In the genomic region with DNA sequence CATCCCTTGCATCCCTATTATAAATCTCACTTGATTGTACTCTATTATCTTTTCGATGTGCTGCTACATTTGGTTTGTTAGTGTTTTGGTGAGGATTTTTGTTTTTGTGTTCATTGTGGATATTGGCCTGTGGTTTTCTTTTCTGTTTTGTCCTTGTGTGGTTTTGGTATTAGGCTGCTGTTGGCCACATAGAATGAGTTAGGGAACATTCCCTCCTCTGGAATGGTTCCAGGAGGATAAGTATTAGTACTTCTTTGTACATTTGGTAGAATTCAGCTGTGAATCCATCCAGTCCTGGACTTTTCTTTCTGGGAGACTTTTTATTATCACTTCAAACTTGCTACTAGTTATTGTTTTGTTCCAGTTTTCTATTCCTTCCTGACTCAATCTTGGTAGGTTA, we compare ENCODE assay signal across 2 cellular contexts.
TF ChIP-seq lines count a peak whose summit lies in the region.

No MANE protein-coding gene starts in this region.

TF ChIP-seq in A549, 52 proteins besides CTCF, POLR2A, EP300 and RAD21:
- no peak for TF ChIP-seq ZFP36 (IDR thresholded peaks at IDR 0.05; ENCODE audit: borderline replicate concordance, partially characterized antibody)
- no peak for TF ChIP-seq JUN (IDR thresholded peaks at IDR 0.05)
- TF ChIP-seq NR3C1 (IDR thresholded peaks at IDR 0.05), result no peak
- TF ChIP-seq, protein P1, sequence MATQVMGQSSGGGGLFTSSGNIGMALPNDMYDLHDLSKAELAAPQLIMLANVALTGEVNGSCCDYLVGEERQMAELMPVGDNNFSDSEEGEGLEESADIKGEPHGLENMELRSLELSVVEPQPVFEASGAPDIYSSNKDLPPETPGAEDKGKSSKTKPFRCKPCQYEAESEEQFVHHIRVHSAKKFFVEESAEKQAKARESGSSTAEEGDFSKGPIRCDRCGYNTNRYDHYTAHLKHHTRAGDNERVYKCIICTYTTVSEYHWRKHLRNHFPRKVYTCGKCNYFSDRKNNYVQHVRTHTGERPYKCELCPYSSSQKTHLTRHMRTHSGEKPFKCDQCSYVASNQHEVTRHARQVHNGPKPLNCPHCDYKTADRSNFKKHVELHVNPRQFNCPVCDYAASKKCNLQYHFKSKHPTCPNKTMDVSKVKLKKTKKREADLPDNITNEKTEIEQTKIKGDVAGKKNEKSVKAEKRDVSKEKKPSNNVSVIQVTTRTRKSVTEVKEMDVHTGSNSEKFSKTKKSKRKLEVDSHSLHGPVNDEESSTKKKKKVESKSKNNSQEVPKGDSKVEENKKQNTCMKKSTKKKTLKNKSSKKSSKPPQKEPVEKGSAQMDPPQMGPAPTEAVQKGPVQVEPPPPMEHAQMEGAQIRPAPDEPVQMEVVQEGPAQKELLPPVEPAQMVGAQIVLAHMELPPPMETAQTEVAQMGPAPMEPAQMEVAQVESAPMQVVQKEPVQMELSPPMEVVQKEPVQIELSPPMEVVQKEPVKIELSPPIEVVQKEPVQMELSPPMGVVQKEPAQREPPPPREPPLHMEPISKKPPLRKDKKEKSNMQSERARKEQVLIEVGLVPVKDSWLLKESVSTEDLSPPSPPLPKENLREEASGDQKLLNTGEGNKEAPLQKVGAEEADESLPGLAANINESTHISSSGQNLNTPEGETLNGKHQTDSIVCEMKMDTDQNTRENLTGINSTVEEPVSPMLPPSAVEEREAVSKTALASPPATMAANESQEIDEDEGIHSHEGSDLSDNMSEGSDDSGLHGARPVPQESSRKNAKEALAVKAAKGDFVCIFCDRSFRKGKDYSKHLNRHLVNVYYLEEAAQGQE (IDR thresholded peaks at IDR 0.05), result no peak
- TF ChIP-seq CBX8 (IDR thresholded peaks at IDR 0.05), result no peak
- no peak for TF ChIP-seq ZSCAN20 (CRISPR knock-in tag; IDR thresholded peaks at IDR 0.05)
- no peak for TF ChIP-seq RFX5 (IDR thresholded peaks at IDR 0.05)
- TF ChIP-seq, protein P2, sequence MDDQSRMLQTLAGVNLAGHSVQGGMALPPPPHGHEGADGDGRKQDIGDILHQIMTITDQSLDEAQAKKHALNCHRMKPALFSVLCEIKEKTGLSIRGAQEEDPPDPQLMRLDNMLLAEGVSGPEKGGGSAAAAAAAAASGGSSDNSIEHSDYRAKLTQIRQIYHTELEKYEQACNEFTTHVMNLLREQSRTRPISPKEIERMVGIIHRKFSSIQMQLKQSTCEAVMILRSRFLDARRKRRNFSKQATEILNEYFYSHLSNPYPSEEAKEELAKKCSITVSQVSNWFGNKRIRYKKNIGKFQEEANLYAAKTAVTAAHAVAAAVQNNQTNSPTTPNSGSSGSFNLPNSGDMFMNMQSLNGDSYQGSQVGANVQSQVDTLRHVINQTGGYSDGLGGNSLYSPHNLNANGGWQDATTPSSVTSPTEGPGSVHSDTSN (IDR thresholded peaks at IDR 0.05), result no peak
- no peak for TF ChIP-seq TFCP2L1 (CRISPR knock-in tag; IDR thresholded peaks at IDR 0.05)
- TF ChIP-seq NFE2L2 (conservative IDR thresholded peaks at IDR 0.05; ENCODE audit: low read length), result no peak
- no peak for TF ChIP-seq NPAS2 (CRISPR knock-in tag; IDR thresholded peaks at IDR 0.05; ENCODE audit: borderline replicate concordance)
- no peak for TF ChIP-seq PHF8 (IDR thresholded peaks at IDR 0.05; ENCODE audit: borderline replicate concordance, low read depth)
- no peak for TF ChIP-seq SMC3 (IDR thresholded peaks at IDR 0.05)
- TF ChIP-seq RCOR1 (IDR thresholded peaks at IDR 0.05; ENCODE audit: low read depth, low read length), result no peak
- no peak for TF ChIP-seq KDM5A (IDR thresholded peaks at IDR 0.05)
- TF ChIP-seq, protein P3, sequence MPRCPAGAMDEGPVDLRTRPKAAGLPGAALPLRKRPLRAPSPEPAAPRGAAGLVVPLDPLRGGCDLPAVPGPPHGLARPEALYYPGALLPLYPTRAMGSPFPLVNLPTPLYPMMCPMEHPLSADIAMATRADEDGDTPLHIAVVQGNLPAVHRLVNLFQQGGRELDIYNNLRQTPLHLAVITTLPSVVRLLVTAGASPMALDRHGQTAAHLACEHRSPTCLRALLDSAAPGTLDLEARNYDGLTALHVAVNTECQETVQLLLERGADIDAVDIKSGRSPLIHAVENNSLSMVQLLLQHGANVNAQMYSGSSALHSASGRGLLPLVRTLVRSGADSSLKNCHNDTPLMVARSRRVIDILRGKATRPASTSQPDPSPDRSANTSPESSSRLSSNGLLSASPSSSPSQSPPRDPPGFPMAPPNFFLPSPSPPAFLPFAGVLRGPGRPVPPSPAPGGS (IDR thresholded peaks at IDR 0.05), result no peak
- no peak for TF ChIP-seq FOXS1 (CRISPR knock-in tag; IDR thresholded peaks at IDR 0.05)
- TF ChIP-seq EHF (CRISPR knock-in tag; IDR thresholded peaks at IDR 0.05), result no peak
- TF ChIP-seq TP53 (CRISPR knock-in tag; IDR thresholded peaks at IDR 0.05), result no peak
TF ChIP-seq in A549: peak in this region for 0.

TF ChIP-seq in GM12878, 131 proteins besides CTCF, POLR2A, EP300 and RAD21:
- TF ChIP-seq RUNX3 (IDR thresholded peaks at IDR 0.05; ENCODE audit: low read length) (0 out of 2 replicates have a peak, but pooled peaks have one; percentile 3), ATF7 (IDR thresholded peaks at IDR 0.05; ENCODE audit: low read depth) (no peak)
